ENCODE assay signal across 8 cellular contexts in genomic region chr22:27801616-27802388, GRCh38. TPM values are rescaled to one million over a fixed set of nuclear protein-coding genes. Genes with fewer than 3 reads are reported as not detected.
A peak's percentile ranks its signal among the peaks of the same experiment; 100 is the strongest.
DNase-seq lines count a peak whose midpoint lies in the region; ATAC-seq and TF ChIP-seq lines count a peak whose summit lies in the region.

MN1 (minus strand) TSS chr22:27801756; CDS start chr22:27800543, 1,213 bp downstream.

- H4K91ac ChIP-seq in IMR-90 (ENCODE audit: insufficient read depth, low read depth, low read length), result peak within 1 kb of the TSS; percentile 74

- peak within 1 kb of the TSS; percentile 45; the same call in 1 of the 2 replicates for H3K23ac ChIP-seq in IMR-90 (ENCODE audit: low read depth, low read length)

- no peak for TF ChIP-seq CTCF in IMR-90 (conservative IDR thresholded peaks at IDR 0.05; ENCODE audit: low read depth, low read length)

- peak within 1 kb of the TSS; percentile 43 to 88 for H4K8ac ChIP-seq in IMR-90 (ENCODE audit: low read depth in 2 of 2, low read length in 2 of 2)

- peak within 1 kb of the TSS; percentile 85 for H3K27ac ChIP-seq in IMR-90 (ENCODE audit: insufficient read depth, low read length)

- WGBS in IMR-90 (ENCODE audit: extremely low coverage in 2 of 2, insufficient read length in 1 of 2), 2 experiments, result 0% methylated on average over 15 of the region's 61 CpGs; no CpG with 5 or more reads in 1 of the 2 experiments

- H3K4me2 ChIP-seq in IMR-90 (ENCODE audit: low read depth, low read length), result peak within 1 kb of the TSS; percentile 94

- peak within 1 kb of the TSS; percentile 94 for H2BK120ac ChIP-seq in IMR-90 (ENCODE audit: low read depth, low read length)

- CTCF ChIA-PET in IMR-90 (lab: Yijun Ruan, JAX), result no interaction called here

- peaks cover under 1% of the 10 kb centered on the region; the same call in 1 of the 2 replicates for H4K20me1 ChIP-seq in IMR-90 (ENCODE audit: insufficient read depth, low read length)

- intact Hi-C loops in IMR-90 (cut with micrococcal nuclease), result loop anchor here (5.0 to 10.0 kb wide), 6 partner anchors 65 to 910 kb away; no protein-coding TSS in a partner anchor

- peak within 1 kb of the TSS; percentile 97 for H2AFZ ChIP-seq in IMR-90 (replicated peaks; ENCODE audit: low read length, poor library complexity)

- peak within 1 kb of the TSS; percentile 86 for H3K4ac ChIP-seq in IMR-90 (ENCODE audit: low read depth, low read length)

- H2BK5ac ChIP-seq in IMR-90 (ENCODE audit: low read depth, low read length, poor library complexity, severe bottlenecking), result peak within 1 kb of the TSS; percentile 46

- H4K5ac ChIP-seq in IMR-90 (ENCODE audit: low read depth, low read length), result peak within 1 kb of the TSS; percentile 46; the same call in 1 of the 2 replicates

- H3K4me3 ChIP-seq in IMR-90 (ENCODE audit: insufficient read depth, low read depth, low read length), result peak within 1 kb of the TSS; percentile 98
- H3K4me3 ChIP-seq in endocrine pancreas (ENCODE audit: control insufficient read depth, insufficient read depth, low read length), result peak within 1 kb of the TSS; percentile 52

- peak within 1 kb of the TSS; percentile 36; the same call in 1 of the 3 replicates for H2BK15ac ChIP-seq in IMR-90 (ENCODE audit: low read depth, low read length)

- H2BK20ac ChIP-seq in IMR-90 (ENCODE audit: low read depth, low read length), result peak within 1 kb of the TSS; percentile 68; the same call in 1 of the 2 replicates

- H3K9me1 ChIP-seq in IMR-90 (ENCODE audit: insufficient read depth, low read length), result no peaks in the 10 kb centered on the region

- H3K9me3 ChIP-seq in IMR-90 (ENCODE audit: control insufficient read depth, insufficient read depth, low read length) (no peaks in the 10 kb centered on the region), endocrine pancreas (ENCODE audit: control insufficient read depth, low read length) (no peaks in the 10 kb centered on the region)

- in situ Hi-C loops in IMR-90 (cut with MboI; ENCODE audit: low sequenced_read_pairs), result loop anchor here (10.0 kb wide), 1 partner anchor 397 kb away; no protein-coding TSS in a partner anchor

- TF ChIP-seq POLR2A in IMR-90 (IDR thresholded peaks at IDR 0.05; ENCODE audit: low read depth, low read length), result no peak

- peak; percentile 81 for DNase-seq in AG08396 (ENCODE audit: low spot score)
- DNase-seq in IMR-90, result peak; percentile 35
- DNase-seq in activated CD8-positive, alpha-beta memory T cell treated with anti-CD3 and anti-CD28 coated beads for 4 hours (ENCODE audit: low read depth in 2 of 2), result peak; percentile 21 to 27
- peak; percentile 66 for DNase-seq in medulla oblongata (ENCODE audit: extremely low spot score)
- DNase-seq in stimulated activated CD4-positive, alpha-beta T cell treated with anti-CD3 and anti-CD28 coated beads, TNF-alpha, amount 100 ng/mL, for 4 hours (ENCODE audit: low read depth in 3 of 3), result peak; percentile 35 to 53 (median 36)

- TF ChIP-seq RAD21 in IMR-90 (IDR thresholded peaks at IDR 0.05; ENCODE audit: low read length), result no peak

- 0 out of 2 replicates have a peak within 1 kb of the TSS, but pooled peaks have one; percentile 53 for H2AK5ac ChIP-seq in IMR-90 (ENCODE audit: low read depth, low read length)

- peaks cover 15% of the 10 kb centered on the region; the same call in 1 of the 2 replicates for H3K36me3 ChIP-seq in IMR-90 (ENCODE audit: control insufficient read depth, insufficient read depth, low read length)
- no peaks in the 10 kb centered on the region for H3K36me3 ChIP-seq in endocrine pancreas (ENCODE audit: control insufficient read depth, insufficient read depth, low read length)

- H3K18ac ChIP-seq in IMR-90 (ENCODE audit: low read depth, low read length), result peak within 1 kb of the TSS; percentile 76

- peak within 1 kb of the TSS; percentile 95 for H2AK9ac ChIP-seq in IMR-90 (replicated peaks; ENCODE audit: low read depth, low read length, poor library complexity)

- H3K14ac ChIP-seq in IMR-90 (replicated peaks; ENCODE audit: low read depth, low read length), result peak within 1 kb of the TSS; percentile 81

- no peaks in the 10 kb centered on the region; a peak in 2 of 4 replicates for H3K79me1 ChIP-seq in IMR-90 (ENCODE audit: low read depth in 1 of 2, low read length in 2 of 2)

- H3K56ac ChIP-seq in IMR-90 (ENCODE audit: extremely low read depth, insufficient read depth, low read length), result peak within 1 kb of the TSS; percentile 42; the same call in 1 of the 2 replicates

- H3K4me1 ChIP-seq in IMR-90 (ENCODE audit: control insufficient read depth, insufficient read depth, low read length) (peaks cover 11% of the 10 kb centered on the region), endocrine pancreas (ENCODE audit: control insufficient read depth, insufficient read depth, low read length) (no peaks in the 10 kb centered on the region)

- H3K9ac ChIP-seq in IMR-90 (ENCODE audit: low read depth, low read length) (peak within 1 kb of the TSS; percentile 78), endocrine pancreas (ENCODE audit: control insufficient read depth, insufficient read depth, low read length) (no peak within 1 kb of the TSS)

- no TSS peak for BruUV-seq in IMR-90 (replicated peaks; lab: Mats Ljungman, UMichigan)

- dilution Hi-C loops in IMR-90 (cut with HindIII; ENCODE audit: low sequenced_read_pairs, unreplicated experiment), result no loop called here

- ATAC-seq in IMR-90 (ENCODE audit: low read depth), result peak; percentile 74
- ATAC-seq in GM18873 (IDR thresholded peaks at IDR 0.05; ENCODE audit: low FRiP score, unreplicated experiment), result no peak
- no peak for ATAC-seq in GM21825 (IDR thresholded peaks at IDR 0.05; ENCODE audit: unreplicated experiment)

- POLR2A ChIA-PET in IMR-90 (lab: Charles Lee; ENCODE audit: unreplicated experiment), result no interaction called here

- no peaks in the 10 kb centered on the region; the same call in 1 of the 2 replicates for H3K27me3 ChIP-seq in IMR-90 (ENCODE audit: control insufficient read depth, insufficient read depth, low read length)
- H3K27me3 ChIP-seq in endocrine pancreas (ENCODE audit: control insufficient read depth, insufficient read depth, low read length), result no peaks in the 10 kb centered on the region

TF ChIP-seq in IMR-90, 13 proteins besides CTCF, POLR2A, EP300 and RAD21:
- peak; percentile 18; the same call in 1 of the 2 replicates for TF ChIP-seq MAZ (IDR thresholded peaks at IDR 0.05; ENCODE audit: borderline replicate concordance, low read depth, low read length)
- TF ChIP-seq MAFK (IDR thresholded peaks at IDR 0.05; ENCODE audit: low read depth, low read length), result no peak

RNA-seq across cellular contexts. Expression of gene MN1, which starts in this region (rescaled TPM):
- 0.28 and 0.36 TPM in 2 replicates for total RNA-seq in IMR-90 (2012; rRNA removed)
- 1.3 and 1.9 TPM in 2 replicates for polyA plus RNA-seq in IMR-90 (2012; rRNA removed)
- polyA plus RNA-seq in IMR-90 (2012; cell fraction: cytosol; rRNA removed), result 0.51 and 3.8 TPM in 2 replicates
- polyA plus RNA-seq in IMR-90 (2012; cell fraction: nucleus; rRNA removed; ENCODE audit: low replicate concordance), result 1.5 and 2.2 TPM in 2 replicates

Comparison
In these comparisons a context has a peak if more than half of its experiments do, and no peak if none do; other contexts are left out.
1. DNase-seq: peak in every context shown above with its lines; median percentile 81 in AG08396; 66 in medulla oblongata; 36 in stimulated activated CD4-positive, alpha-beta T cell treated with anti-CD3 and anti-CD28 coated beads, TNF-alpha, amount 100 ng/mL, for 4 hours; 35 in IMR-90; 24 in activated CD8-positive, alpha-beta memory T cell treated with anti-CD3 and anti-CD28 coated beads for 4 hours.